ENCODE assay signal across 8 cellular contexts in the genomic region with DNA sequence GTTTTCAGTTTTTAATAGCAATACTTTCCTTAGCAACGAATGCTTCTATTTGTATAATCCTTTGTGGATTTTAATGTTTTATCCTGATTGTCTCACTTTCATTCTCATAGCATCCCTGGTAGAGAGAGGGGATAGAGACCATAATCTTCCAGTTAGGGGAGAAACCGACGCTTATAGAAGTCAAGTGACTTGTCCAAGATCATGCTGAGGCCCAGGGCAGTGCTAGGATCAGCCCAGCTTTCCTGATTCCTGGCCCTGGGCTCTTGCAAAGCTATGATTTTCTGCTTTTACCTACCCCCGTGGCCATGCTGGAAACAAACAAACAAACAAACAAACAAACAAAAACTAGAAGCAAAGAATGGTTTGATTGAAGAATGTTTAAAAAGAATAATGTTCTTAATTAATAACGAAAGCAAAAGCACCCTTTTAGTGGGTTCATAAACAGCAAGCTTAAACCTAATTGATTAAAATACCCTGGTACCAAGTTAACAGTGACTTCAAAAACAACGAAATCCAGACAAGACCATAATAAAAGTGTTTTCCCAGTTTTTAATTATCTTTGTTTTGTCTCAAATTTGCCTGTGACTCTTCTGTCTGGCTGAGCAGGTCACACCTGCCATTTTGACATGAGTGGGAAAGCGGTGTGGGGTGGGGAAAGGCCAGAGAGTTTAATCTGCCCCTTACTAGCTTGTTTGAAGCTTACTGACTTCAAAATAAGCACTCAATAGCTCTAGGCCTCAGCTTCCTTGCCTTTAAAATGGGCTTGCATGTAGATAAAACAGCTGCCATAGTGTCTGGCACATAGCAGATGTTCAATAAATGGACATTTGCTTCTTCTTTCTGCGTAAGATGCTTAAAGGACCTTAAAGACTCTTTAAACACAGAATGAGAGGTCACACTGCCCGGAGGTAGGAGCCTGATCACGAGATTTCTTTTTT.
"Had no signal": no experiment of that assay in that cellular context is flagged by ENCODE, and none has a peak within 500 bp of the region (broad histone marks: within the 10 kb centered on the region; RNA-seq: fewer than 3 reads in every experiment).

No MANE protein-coding gene starts in this region.

- H3K27ac Mint-ChIP-seq: GM23338, H9, IgD-negative memory B cell had no signal

- H3K9me3 Mint-ChIP-seq: GM23338, H9, IgD-negative memory B cell had no signal

- FAIRE-seq: H1, H54, HTR-8/SVneo had no signal

- H3K4me3 ChIP-seq: GM23338 had no signal

- DNase-seq: H9, HCEC 1CT, KG1 had no signal

- H3K4me3 Mint-ChIP-seq: GM23338, H9, IgD-negative memory B cell had no signal

- H3K4me1 Mint-ChIP-seq: IgD-negative memory B cell had no signal

- H3K4me2 ChIP-seq: GM23338 had no signal

- H3K36me3 Mint-ChIP-seq: IgD-negative memory B cell had no signal

- ATAC-seq: GM23338 had no signal

- H2AFZ ChIP-seq: GM23338 had no signal
